In genomic region chr2:242088471-242089212, GRCh38 we compare ENCODE assay signal across 8 cellular contexts.
DNase-seq lines count a peak whose midpoint lies in the region; ATAC-seq and TF ChIP-seq lines count a peak whose summit lies in the region.

No MANE protein-coding gene starts in this region.

- WGBS in lower leg skin, 2 donors = 1% methylated on average over 16 to 60 of the region's 103 CpGs

- intact Hi-C loops in lower leg skin (cut with DNase I; ENCODE audit: low total_unique reads) = no loop called here

- no peak for TF ChIP-seq CTCF in lower leg skin (IDR thresholded peaks at IDR 0.05)

- DNase-seq in CD1c-positive myeloid dendritic cell (ENCODE audit: extremely low spot score) (peak; percentile 96), NCI-H748 (lab: John Stamatoyannopoulos, UW; ENCODE audit: unreplicated experiment) (peak; percentile 95), dermis microvascular lymphatic vessel endothelial cell (ENCODE audit: low read depth in 2 of 2) (peak; percentile 61 to 87), lower leg skin (ENCODE audit: low spot score in 2 of 2) (peak; percentile 90 to 98)
- peak; percentile 79 to 88 for DNase-seq in activated CD4-positive, alpha-beta T cell treated with anti-CD3 and anti-CD28 coated beads, Interleukin-2, amount 50 U/mL, for 24 hours (ENCODE audit: low read depth in 1 of 2, low spot score in 1 of 2)
- DNase-seq in stimulated activated CD4-positive, alpha-beta T cell treated with anti-CD3 and anti-CD28 coated beads, Interleukin-4, amount 100 ng/mL, for 48 hours (ENCODE audit: low read depth in 2 of 2) = peak; percentile 85 to 91

- H3K4me3 ChIP-seq in lower leg skin (ENCODE audit: low read depth, poor library complexity, severe bottlenecking) = peak overlapping the region; percentile 81

- ATAC-seq in GM19395 (IDR thresholded peaks at IDR 0.05; ENCODE audit: unreplicated experiment) (peak; percentile 82), HG03520 (IDR thresholded peaks at IDR 0.05; ENCODE audit: unreplicated experiment) (peak; percentile 90)

- TF ChIP-seq POLR2A in lower leg skin (IDR thresholded peaks at IDR 0.05) = no peak

Comparison
In these comparisons a context has a peak if more than half of its experiments do, and no peak if none do; other contexts are left out.
1. Peak in every context shown above with its lines: DNase-seq, ATAC-seq and H3K4me3 ChIP-seq.